9 cellular contexts compared by ENCODE assay signal in the genomic region with DNA sequence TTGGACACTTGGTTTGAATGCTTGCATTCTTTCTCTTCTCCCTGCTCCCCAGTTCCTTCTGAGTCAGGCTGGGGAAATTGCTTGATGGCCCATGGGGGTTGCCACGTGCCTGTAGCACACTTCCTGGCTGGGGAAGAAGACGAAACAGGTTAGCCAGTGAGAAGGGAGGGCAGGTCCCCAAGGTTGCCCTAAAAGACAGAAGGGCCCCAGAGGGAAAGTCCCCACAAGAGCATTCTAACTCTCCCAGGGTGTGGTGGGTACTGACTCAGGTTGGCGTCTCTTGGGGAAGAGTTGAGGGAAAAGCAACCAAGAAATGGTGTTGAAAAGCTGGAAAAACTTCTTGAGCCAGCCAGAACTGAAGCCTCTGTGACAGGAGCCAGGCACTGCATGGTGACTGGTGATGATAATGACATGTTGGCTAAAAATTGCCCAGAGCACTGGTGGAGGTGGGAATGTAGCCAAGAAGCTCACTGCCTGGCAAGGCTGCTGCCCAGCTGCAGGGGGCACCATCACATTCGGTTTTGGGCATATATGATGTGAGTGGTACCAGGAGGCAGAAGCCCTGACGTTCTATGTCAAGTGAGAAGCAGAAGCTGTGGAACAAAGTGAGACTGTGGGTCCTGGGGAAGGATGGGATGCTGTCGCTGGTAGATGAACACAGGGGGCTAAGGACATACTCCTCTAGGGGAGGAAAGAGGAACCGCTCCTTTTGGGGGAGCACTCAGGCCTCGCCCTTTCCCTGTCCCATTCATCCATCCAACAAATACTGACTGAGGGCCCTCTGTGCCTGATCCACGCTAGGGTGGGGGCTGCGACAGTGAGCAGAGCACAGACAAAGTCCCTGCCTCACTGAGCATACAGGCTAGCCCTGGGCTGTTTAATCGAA. TPM values are rescaled to one million over a fixed set of nuclear protein-coding genes. Genes with fewer than 3 reads are reported as not detected.
DNase-seq lines count a peak whose midpoint lies in the region; ATAC-seq and TF ChIP-seq lines count a peak whose summit lies in the region.
"Had no signal": no experiment of that assay in that cellular context is flagged by ENCODE, and none has a peak within 500 bp of the region (broad histone marks: within the 10 kb centered on the region; RNA-seq: fewer than 3 reads in every experiment).

No MANE protein-coding gene starts in this region.

- no peaks in the 10 kb centered on the region for H3K36me3 ChIP-seq in HEK293 (ENCODE audit: control insufficient read depth in 2 of 2, insufficient read depth in 1 of 2, low read length in 2 of 2)
- no peaks in the 10 kb centered on the region for H3K36me3 ChIP-seq in PC-9 (ENCODE audit: low read depth)
- no peaks in the 10 kb centered on the region for H3K36me3 ChIP-seq in Caco-2 (ENCODE audit: control insufficient read depth, insufficient read depth, low read length)

- no peak overlapping the region for H2AFZ ChIP-seq in PC-9

- H3K27ac ChIP-seq in HEK293 (ENCODE audit: extremely low read depth, low read depth, low read length) (no peak overlapping the region), PC-9 (0 out of 2 replicates have a peak overlapping the region, but pooled peaks have one; percentile 26)

- peaks cover 25 to 57% (median 35%) of the 10 kb centered on the region in 4 donors for H3K4me1 Mint-ChIP-seq in naive thymus-derived CD8-positive, alpha-beta T cell
- H3K4me1 Mint-ChIP-seq in Caco-2 (ENCODE audit: low read depth, unreplicated experiment): no peaks in the 10 kb centered on the region
- H3K4me1 Mint-ChIP-seq: nephron had no signal

- intact Hi-C loops in PC-9 (cut with micrococcal nuclease; ENCODE audit: unreplicated experiment) (no loop called here), sciatic nerve (cut with DNase I) (no loop called here), Caco-2 (cut with micrococcal nuclease; ENCODE audit: unreplicated experiment) (no loop called here)

- H3F3A ChIP-seq in PC-9 (ENCODE audit: insufficient read depth, low read depth): peaks cover 10% of the 10 kb centered on the region

- peak overlapping the region in 8 of 10 donors; percentile 4 to 62 (median 27) for H3K4me3 Mint-ChIP-seq in naive thymus-derived CD8-positive, alpha-beta T cell
- H3K4me3 Mint-ChIP-seq in Caco-2 (ENCODE audit: unreplicated experiment): no peak overlapping the region
- H3K4me3 Mint-ChIP-seq: nephron had no signal

- peak overlapping the region; percentile 57 to 93 (median 86) for H3K27ac Mint-ChIP-seq in naive thymus-derived CD8-positive, alpha-beta T cell
- H3K27ac Mint-ChIP-seq in Caco-2 (ENCODE audit: unreplicated experiment): no peak overlapping the region
- H3K27ac Mint-ChIP-seq: nephron had no signal

- H4K20me1 ChIP-seq in PC-9 (ENCODE audit: insufficient read depth): no peaks in the 10 kb centered on the region

- no peaks in the 10 kb centered on the region for H3K79me2 ChIP-seq in PC-9 (ENCODE audit: low read depth)

- H3K4me2 ChIP-seq in PC-9: no peak overlapping the region; the same call in 1 of the 2 replicates

- BruUV-seq in PC-9 (replicated peaks; lab: Mats Ljungman, UMichigan) (no TSS peak), Caco-2 (replicated peaks; lab: Mats Ljungman, UMichigan) (no TSS peak)

- H3K4me1 ChIP-seq in HEK293 (ENCODE audit: control insufficient read depth, insufficient read depth, low read length) (no peaks in the 10 kb centered on the region), PC-9 (replicated peaks; ENCODE audit: insufficient read depth) (peaks cover 8% of the 10 kb centered on the region), Caco-2 (no peaks in the 10 kb centered on the region)

- CTCF ChIA-PET in HEK293 (lab: Yijun Ruan, JAX) (interaction anchor here (2.2 kb wide), 1 partner anchor 18 kb away, joined by 12 read pairs; no protein-coding TSS in a partner anchor), PC-9 (lab: Charles Lee) (no interaction called here), Caco-2 (lab: Charles Lee) (interaction anchor here (0.6 to 1.6 kb wide), 5 partner anchors 8 to 51 kb away, joined by 3 to 5 read pairs (median 3); a partner anchor contains a TSS)

- peak; percentile 92 to 95 for ATAC-seq in naive thymus-derived CD8-positive, alpha-beta T cell
- no peak for ATAC-seq in sciatic nerve
- ATAC-seq in HG03520 (IDR thresholded peaks at IDR 0.05; ENCODE audit: unreplicated experiment): no peak

- no peaks in the 10 kb centered on the region for H3K27me3 Mint-ChIP-seq in naive thymus-derived CD8-positive, alpha-beta T cell
- H3K27me3 Mint-ChIP-seq in Caco-2 (ENCODE audit: insufficient read depth, unreplicated experiment): no peaks in the 10 kb centered on the region

- H3K9me2 ChIP-seq in PC-9 (ENCODE audit: insufficient read depth): no peaks in the 10 kb centered on the region

- TF ChIP-seq CTCF in GM12872 (IDR thresholded peaks at IDR 0.05; ENCODE audit: insufficient read depth, low read depth, low read length): peak; percentile 67
- TF ChIP-seq CTCF in HEK293 (tag by site-specific recombination; IDR thresholded peaks at IDR 0.05): peak; percentile 70; the same call in 1 of the 2 replicates
- TF ChIP-seq CTCF in PC-9 (conservative IDR thresholded peaks at IDR 0.05): peak; percentile 45
- TF ChIP-seq CTCF in Caco-2 (IDR thresholded peaks at IDR 0.05; ENCODE audit: insufficient read depth in 1 of 2, low read depth in 1 of 2, low read length in 1 of 2, severe bottlenecking in 1 of 2, unreplicated experiment in 1 of 2): no peak

- no peaks in the 10 kb centered on the region for H3K9me3 Mint-ChIP-seq in naive thymus-derived CD8-positive, alpha-beta T cell
- H3K9me3 Mint-ChIP-seq in Caco-2 (ENCODE audit: unreplicated experiment): no peaks in the 10 kb centered on the region
- H3K9me3 Mint-ChIP-seq: nephron had no signal

- H3K9me3 ChIP-seq in HEK293 (ENCODE audit: control insufficient read depth, insufficient read depth, low read depth, low read length) (no peaks in the 10 kb centered on the region), PC-9 (ENCODE audit: insufficient read depth, low read depth) (no peaks in the 10 kb centered on the region), Caco-2 (no peaks in the 10 kb centered on the region)

- H3K27me3 ChIP-seq in PC-9 (ENCODE audit: insufficient read depth, low read depth) (no peaks in the 10 kb centered on the region), Caco-2 (replicated peaks; ENCODE audit: control insufficient read depth, insufficient read depth, low read length) (no peaks in the 10 kb centered on the region)

- POLR2A ChIA-PET in HEK293 (lab: Yijun Ruan, JAX): interaction anchor here (2.9 kb wide), 1 partner anchor 8 kb away, joined by 14 read pairs; a partner anchor contains a TSS
- POLR2A ChIA-PET in PC-9 (lab: Charles Lee; ENCODE audit: unreplicated experiment): no interaction called here
- POLR2A ChIA-PET in naive thymus-derived CD8-positive, alpha-beta T cell (lab: Charles Lee): interaction anchor here (0.7 to 2.4 kb wide), 6 partner anchors 8 to 67 kb away, joined by 3 to 13 read pairs (median 4); a partner anchor contains a TSS
- POLR2A ChIA-PET in Caco-2 (lab: Charles Lee): no interaction called here

- H3K4me3 ChIP-seq in HEK293 (ENCODE audit: low read depth, low read length): no peak overlapping the region
- no peak overlapping the region for H3K4me3 ChIP-seq in PC-9
- H3K4me3 ChIP-seq in Caco-2 (ENCODE audit: low read depth, low read length): no peak overlapping the region

- H3K36me3 Mint-ChIP-seq in naive thymus-derived CD8-positive, alpha-beta T cell: no peaks in the 10 kb centered on the region
- H3K36me3 Mint-ChIP-seq in Caco-2 (ENCODE audit: insufficient read depth, unreplicated experiment): no peaks in the 10 kb centered on the region

- DNase-seq in PC-9 (peak in 1 of 2 experiments; percentile 51), anterior cingulate cortex (lab: John Stamatoyannopoulos, UW) (peak in 30 of 58 donors; percentile 6 to 59 (median 26)), sciatic nerve (ENCODE audit: low spot score) (no peak), Caco-2 (no peak)
- DNase-seq in naive thymus-derived CD8-positive, alpha-beta T cell: peak in 9 of 10 donors; percentile 16 to 63 (median 37)

TF ChIP-seq in HEK293, 187 proteins besides CTCF, POLR2A, EP300 and RAD21 (continues in another document):
- no peak for TF ChIP-seq ZNF777 (tag by site-specific recombination; IDR thresholded peaks at IDR 0.05; ENCODE audit: borderline replicate concordance)

RNA-seq across cellular contexts. Expression of a gene that starts 8.1 kb away (rescaled TPM):
- 25.2 and 30.1 TPM in 2 replicates for total RNA-seq in PC-9 (2021)
- 10 to 100 TPM; 43.3 to 46.5 TPM for total RNA-seq in naive thymus-derived CD8-positive, alpha-beta T cell
- 10 to 100 TPM; 12.7 to 22.1 (median 20.4) TPM for polyA plus RNA-seq in naive thymus-derived CD8-positive, alpha-beta T cell
- total RNA-seq in sciatic nerve: 31.9 TPM
- 27.1 and 30.4 TPM in 2 replicates for total RNA-seq in Caco-2 (2022)

RNA-seq across cellular contexts. Expression of a gene that starts 16.6 kb away (rescaled TPM):
- total RNA-seq in PC-9 (2021) (7.2 and 7.5 TPM in 2 replicates), sciatic nerve (13.2 TPM), Caco-2 (2022) (5.9 and 6.1 TPM in 2 replicates)
- total RNA-seq in naive thymus-derived CD8-positive, alpha-beta T cell: 1 to 10 TPM; 6.5 to 6.9 TPM
- polyA plus RNA-seq in naive thymus-derived CD8-positive, alpha-beta T cell: under 1 TPM in 1 of 3 donors, not detected in 2; 0.13 TPM

RNA-seq across cellular contexts. Expression of a gene that starts 20.0 kb away (rescaled TPM):
- total RNA-seq in PC-9 (2021) (37.9 and 41.4 TPM in 2 replicates), sciatic nerve (27.7 TPM), Caco-2 (2022) (15.6 and 18.1 TPM in 2 replicates)
- 10 to 100 TPM; 27.5 to 34.2 TPM for total RNA-seq in naive thymus-derived CD8-positive, alpha-beta T cell
- polyA plus RNA-seq in naive thymus-derived CD8-positive, alpha-beta T cell: 10 to 100 TPM; 19.6 to 22.4 (median 20.8) TPM

RNA-seq across cellular contexts. Expression of a gene that starts 20.1 kb away (rescaled TPM):
- total RNA-seq in PC-9 (2021) (24.4 and 31.1 TPM in 2 replicates), sciatic nerve (21.4 TPM), Caco-2 (2022) (35.1 and 38.3 TPM in 2 replicates)
- 10 to 100 TPM; 21.8 to 25.8 TPM for total RNA-seq in naive thymus-derived CD8-positive, alpha-beta T cell
- polyA plus RNA-seq in naive thymus-derived CD8-positive, alpha-beta T cell: 1 to 10 TPM; 1.3 to 2.2 (median 1.6) TPM

RNA-seq across cellular contexts. Expression of a gene that starts 28.2 kb away (rescaled TPM):
- total RNA-seq in PC-9 (2021) (not detected in 2 replicates), sciatic nerve (17.3 TPM), Caco-2 (2022) (3.5 and 7.2 TPM in 2 replicates)
- 10 to 100 TPM; 12.2 to 15.5 TPM for total RNA-seq in naive thymus-derived CD8-positive, alpha-beta T cell
- 10 to 100 TPM in 2 of 3 donors, 1 to 10 TPM in 1; 8.6 to 16.1 (median 13.2) TPM for polyA plus RNA-seq in naive thymus-derived CD8-positive, alpha-beta T cell

Comparison
In these comparisons a context has a peak if more than half of its experiments do, and no peak if none do; other contexts are left out.
1. CTCF ChIP-seq: peak in GM12872 (single experiment), HEK293 (single experiment) and PC-9 (single experiment); none in Caco-2 (0 of 2).
2. DNase-seq: peak in anterior cingulate cortex (30 of 58) and naive thymus-derived CD8-positive, alpha-beta T cell (9 of 10); none in sciatic nerve (single experiment) and Caco-2 (0 of 2).
3. ATAC-seq: peak in naive thymus-derived CD8-positive, alpha-beta T cell (2 of 2); none in sciatic nerve (single experiment) and HG03520 (single experiment).
4. POLR2A ChIA-PET loops: an anchor here in HEK293 (2.9 kb wide) and naive thymus-derived CD8-positive, alpha-beta T cell (0.7 to 2.4 kb wide); none called in PC-9 and Caco-2.